In genomic region chr6:73695619-73696421, GRCh38 we compare ENCODE assay signal across 8 cellular contexts. TPM values are rescaled to one million over a fixed set of nuclear protein-coding genes. Genes with fewer than 3 reads are reported as not detected.
DNase-seq lines count a peak whose midpoint lies in the region; ATAC-seq, FAIRE-seq and TF ChIP-seq lines count a peak whose summit lies in the region.

TSS of gene CD109 (plus strand) at chr6:73696203. CDS start at chr6:73696216, 13 bp downstream.

- TF ChIP-seq CTCF in D721Med (IDR thresholded peaks at IDR 0.05; ENCODE audit: insufficient read depth, missing control alignments) (no peak), astrocyte (IDR thresholded peaks at IDR 0.05; ENCODE audit: insufficient read depth, low read depth, low read length) (no peak)

- peak within 1 kb of the TSS; percentile 76 for H3K27ac Mint-ChIP-seq in astrocyte (ENCODE audit: unreplicated experiment)

- H3K36me3 ChIP-seq in astrocyte (ENCODE audit: insufficient read depth, low read length) = peaks cover 2% of the 10 kb centered on the region

- H3K4me2 ChIP-seq in astrocyte (ENCODE audit: low read length) = peak within 1 kb of the TSS; percentile 86

- FAIRE-seq in D721Med (lab: Jason Lieb, UNC) (no peak), astrocyte (lab: Jason Lieb, UNC) (no peak)

- peak within 1 kb of the TSS; percentile 94 for H3K27ac ChIP-seq in astrocyte (ENCODE audit: low read depth, low read length)

- peak; percentile 45 for ATAC-seq in GM21515 (IDR thresholded peaks at IDR 0.05; ENCODE audit: unreplicated experiment)

- no peaks in the 10 kb centered on the region for H3K27me3 Mint-ChIP-seq in astrocyte (ENCODE audit: low read depth, unreplicated experiment)

- peaks cover 29% of the 10 kb centered on the region for H3K4me1 ChIP-seq in astrocyte (ENCODE audit: insufficient read depth, low read length)

- peaks cover 21% of the 10 kb centered on the region for H3K4me1 Mint-ChIP-seq in astrocyte (ENCODE audit: low read depth, unreplicated experiment)

- DNase-seq in D721Med (ENCODE audit: insufficient read length, low spot score) (peak; percentile 24), HuH-7 (ENCODE audit: low spot score) (peak; percentile 47), T-helper 2 cell (peak in 4 of 5 experiments; percentile 10 to 88 (median 36)), astrocyte (ENCODE audit: low read depth) (peak; percentile 88), iPS DF 4.7 (ENCODE audit: extremely low read depth, low spot score) (peak; percentile 41), skeletal muscle cell (ENCODE audit: low read depth) (peak; percentile 66), NCI-H2029 treated with DMSO at 0.1 percent for 48 hours (lab: John Stamatoyannopoulos, UW) (no peak)

- H3K27me3 ChIP-seq in astrocyte (ENCODE audit: insufficient read depth, low read length) = no peaks in the 10 kb centered on the region

- H4K20me1 ChIP-seq in astrocyte (ENCODE audit: insufficient read depth, low read length) = no peaks in the 10 kb centered on the region

- peak within 1 kb of the TSS; percentile 90 for H3K9ac ChIP-seq in astrocyte (ENCODE audit: low read length)

- H3K9me3 ChIP-seq in astrocyte (ENCODE audit: insufficient read depth, low read depth, low read length) = no peaks in the 10 kb centered on the region

- H3K9me3 Mint-ChIP-seq in astrocyte (ENCODE audit: unreplicated experiment) = peaks cover 3% of the 10 kb centered on the region

- H3K4me3 ChIP-seq in astrocyte (ENCODE audit: insufficient read depth, low read depth, low read length) (peak within 1 kb of the TSS; percentile 62), skeletal muscle cell (ENCODE audit: low read depth, low read length) (peak within 1 kb of the TSS; percentile 58)

- H3K36me3 Mint-ChIP-seq in astrocyte (ENCODE audit: low read depth, unreplicated experiment) = peaks cover 2% of the 10 kb centered on the region

- H3K79me2 ChIP-seq in astrocyte (ENCODE audit: insufficient read depth, low read length) = peaks cover 11% of the 10 kb centered on the region

- H3K4me3 Mint-ChIP-seq in astrocyte (ENCODE audit: unreplicated experiment) = peak within 1 kb of the TSS; percentile 83

- H2AFZ ChIP-seq in astrocyte (ENCODE audit: low read depth, low read length) = peak within 1 kb of the TSS; percentile 90

RNA-seq across cellular contexts. Expression of gene CD109, which starts in this region (rescaled TPM):
- total RNA-seq in astrocyte = 18.3 and 22.9 TPM in 2 replicates
